1 cellular context compared by ENCODE assay signal in genomic region chr12:54039417-54040147, GRCh38.
TF ChIP-seq lines count a peak whose summit lies in the region.

No MANE protein-coding gene starts in this region.

TF ChIP-seq in HEK293, 187 proteins besides CTCF, POLR2A, EP300 and RAD21 (continued from another document):
- TF ChIP-seq ZNF174 (tag by site-specific recombination; IDR thresholded peaks at IDR 0.05) (no peak), SALL2 (tag by site-specific recombination; IDR thresholded peaks at IDR 0.05; ENCODE audit: borderline replicate concordance) (no peak), ZNF10 (tag by site-specific recombination; IDR thresholded peaks at IDR 0.05) (no peak), ZNF624 (tag by site-specific recombination; IDR thresholded peaks at IDR 0.05) (no peak), ZNF16 (tag by site-specific recombination; IDR thresholded peaks at IDR 0.05; ENCODE audit: low read depth) (no peak), ZNF792 (tag by site-specific recombination; IDR thresholded peaks at IDR 0.05) (no peak), EGR2 (tag by site-specific recombination; IDR thresholded peaks at IDR 0.05; ENCODE audit: low read depth) (peak; percentile 14; the same call in 1 of the 2 replicates), PRDM6 (tag by site-specific recombination; IDR thresholded peaks at IDR 0.05) (peak; percentile 80), HOXC10 (CRISPR knock-in tag; IDR thresholded peaks at IDR 0.05) (no peak), ZNF266 (tag by site-specific recombination; IDR thresholded peaks at IDR 0.05; ENCODE audit: low read depth) (no peak), ZBTB8A (tag by site-specific recombination; IDR thresholded peaks at IDR 0.05) (peak; percentile 33), ZNF449 (tag by site-specific recombination; IDR thresholded peaks at IDR 0.05) (no peak; the same call in 1 of the 2 replicates), ZNF510 (tag by site-specific recombination; IDR thresholded peaks at IDR 0.05; ENCODE audit: insufficient replicate concordance) (no peak), ZNF660 (tag by site-specific recombination; IDR thresholded peaks at IDR 0.05) (peak; percentile 100), ZNF391 (tag by site-specific recombination; IDR thresholded peaks at IDR 0.05; ENCODE audit: borderline replicate concordance, low read depth) (no peak), ZNF350 (tag by site-specific recombination; IDR thresholded peaks at IDR 0.05) (no peak), YY1 (tag by site-specific recombination; IDR thresholded peaks at IDR 0.05) (no peak), ZNF366 (tag by site-specific recombination; conservative IDR thresholded peaks at IDR 0.05) (no peak; the same call in 1 of the 2 replicates), ZNF580 (tag by site-specific recombination; IDR thresholded peaks at IDR 0.05) (no peak), ZNF777 (tag by site-specific recombination; IDR thresholded peaks at IDR 0.05; ENCODE audit: borderline replicate concordance) (no peak), ZNF654 (tag by site-specific recombination; IDR thresholded peaks at IDR 0.05; ENCODE audit: low read depth) (no peak), ZNF214 (tag by site-specific recombination; IDR thresholded peaks at IDR 0.05; ENCODE audit: borderline replicate concordance) (no peak), ZNF791 (tag by site-specific recombination; IDR thresholded peaks at IDR 0.05) (no peak), ZNF837 (tag by site-specific recombination; IDR thresholded peaks at IDR 0.05) (no peak), PRDM10 (tag by site-specific recombination; IDR thresholded peaks at IDR 0.05) (peak; percentile 72; the same call in 1 of the 2 replicates)
